ENCODE assay signal across 27 cellular contexts in genomic region chr5:74885170-74885569, GRCh38. TPM values are rescaled to one million over a fixed set of nuclear protein-coding genes. Genes with fewer than 3 reads are reported as not detected.
DNase-seq lines count a peak whose midpoint lies in the region; ATAC-seq and TF ChIP-seq lines count a peak whose summit lies in the region.
"Had no signal": no experiment of that assay in that cellular context is flagged by ENCODE, and none has a peak within 500 bp of the region (broad histone marks: within the 10 kb centered on the region; RNA-seq: fewer than 3 reads in every experiment).

No MANE protein-coding gene starts in this region.

- ATAC-seq in GM21515 (IDR thresholded peaks at IDR 0.05; ENCODE audit: unreplicated experiment) (no peak), GM19467 (IDR thresholded peaks at IDR 0.05; ENCODE audit: unreplicated experiment) (no peak)
- ATAC-seq: gastrocnemius medialis; naive thymus-derived CD4-positive, alpha-beta T cell; stimulated activated naive CD8-positive, alpha-beta T cell treated with anti-CD3 and anti-CD28 coated beads, Interleukin-15, amount 100 ng/mL, for 72 hours had no signal

- H3K9me3 Mint-ChIP-seq in mesothelial cell of epicardium, result no peaks in the 10 kb centered on the region
- H3K9me3 Mint-ChIP-seq: activated naive CD8-positive, alpha-beta T cell treated with anti-CD3 and anti-CD28 coated beads for 36 hours; CD4-positive, alpha-beta T cell; naive thymus-derived CD4-positive, alpha-beta T cell; stimulated activated naive CD8-positive, alpha-beta T cell treated with anti-CD3 and anti-CD28 coated beads, Interleukin-15, amount 100 ng/mL, for 72 hours; T-helper 1 cell treated with Interleukin-12 subunit alpha and Interleukin-12 subunit beta and Interleukin-4 antibody, amounts not matched to agents 30 μg/mL and 1 μg/mL, for 36 hours had no signal

- peak overlapping the region; percentile 57 for H3K27ac Mint-ChIP-seq in mesothelial cell of epicardium
- H3K27ac Mint-ChIP-seq: activated naive CD8-positive, alpha-beta T cell treated with anti-CD3 and anti-CD28 coated beads for 36 hours; CD4-positive, alpha-beta T cell; naive thymus-derived CD4-positive, alpha-beta T cell; stimulated activated naive CD8-positive, alpha-beta T cell treated with anti-CD3 and anti-CD28 coated beads, Interleukin-15, amount 100 ng/mL, for 72 hours; T-helper 1 cell treated with Interleukin-12 subunit alpha and Interleukin-12 subunit beta and Interleukin-4 antibody, amounts not matched to agents 30 μg/mL and 1 μg/mL, for 36 hours had no signal

- no peak overlapping the region for H3K4me3 Mint-ChIP-seq in mesothelial cell of epicardium
- H3K4me3 Mint-ChIP-seq: activated naive CD8-positive, alpha-beta T cell treated with anti-CD3 and anti-CD28 coated beads for 36 hours; CD4-positive, alpha-beta T cell; naive thymus-derived CD4-positive, alpha-beta T cell; stimulated activated naive CD8-positive, alpha-beta T cell treated with anti-CD3 and anti-CD28 coated beads, Interleukin-15, amount 100 ng/mL, for 72 hours; T-helper 1 cell treated with Interleukin-12 subunit alpha and Interleukin-12 subunit beta and Interleukin-4 antibody, amounts not matched to agents 30 μg/mL and 1 μg/mL, for 36 hours had no signal

- no peaks in the 10 kb centered on the region for H3K36me3 Mint-ChIP-seq in mesothelial cell of epicardium
- H3K36me3 Mint-ChIP-seq: activated naive CD8-positive, alpha-beta T cell treated with anti-CD3 and anti-CD28 coated beads for 36 hours; naive thymus-derived CD4-positive, alpha-beta T cell had no signal

- no peaks in the 10 kb centered on the region for H3K27me3 Mint-ChIP-seq in mesothelial cell of epicardium (ENCODE audit: low read depth)
- H3K27me3 Mint-ChIP-seq: activated naive CD8-positive, alpha-beta T cell treated with anti-CD3 and anti-CD28 coated beads for 36 hours; CD4-positive, alpha-beta T cell had no signal

- TF ChIP-seq CTCF in mesothelial cell of epicardium (IDR thresholded peaks at IDR 0.05; ENCODE audit: unreplicated experiment), result no peak

- peak; percentile 47 for DNase-seq in DMS53 (lab: John Stamatoyannopoulos, UW)
- no peak for DNase-seq in DMS53 treated with DMSO at 0.1 percent for 48 hours (lab: John Stamatoyannopoulos, UW; ENCODE audit: unreplicated experiment)
- peak; percentile 64 for DNase-seq in NCI-H82 (lab: John Stamatoyannopoulos, UW)
- DNase-seq in cerebellar cortex (ENCODE audit: low spot score), result peak; percentile 73
- DNase-seq in mesothelial cell of epicardium (ENCODE audit: low spot score in 2 of 2, unreplicated experiment in 2 of 2), result no peak
- DNase-seq in 8988T, result no peak
- DNase-seq: activated effector memory CD4-positive, alpha-beta T cell treated with anti-CD3 and anti-CD28 coated beads, Interleukin-2, amount 50 U/mL, for 16 hours; activated naive CD8-positive, alpha-beta T cell treated with anti-CD3 and anti-CD28 coated beads for 36 hours; aorta; caudate nucleus; CD4-positive, alpha-beta T cell; dermis blood vessel endothelial cell; gastrocnemius medialis; GDM1; hypothalamus; midbrain; naive thymus-derived CD4-positive, alpha-beta T cell; NCI-H1092; NCI-H1930; NCI-H748 treated with DMSO at 0.1 percent for 48 hours; occipital lobe; small intestine; stimulated activated naive CD8-positive, alpha-beta T cell treated with anti-CD3 and anti-CD28 coated beads, Interleukin-15, amount 100 ng/mL, for 72 hours; tibial artery had no signal

- peaks cover 9% of the 10 kb centered on the region for H3K4me1 Mint-ChIP-seq in mesothelial cell of epicardium
- H3K4me1 Mint-ChIP-seq: activated naive CD8-positive, alpha-beta T cell treated with anti-CD3 and anti-CD28 coated beads for 36 hours had no signal

RNA-seq across cellular contexts. Expression of gene FAM169A, which starts 19.0 kb away (rescaled TPM):
- 22.6 to 23.7 TPM (median 23.5 TPM) in 3 replicates for total RNA-seq in mesothelial cell of epicardium

Comparison
In these comparisons a context has a peak if more than half of its experiments do, and no peak if none do; other contexts are left out.
1. DNase-seq: peak in DMS53 (single experiment), NCI-H82 (single experiment) and cerebellar cortex (single experiment); none in DMS53 treated with DMSO at 0.1 percent for 48 hours (single experiment), mesothelial cell of epicardium (0 of 2) and 8988T (single experiment).